16 cellular contexts compared by ENCODE assay signal in the genomic region with DNA sequence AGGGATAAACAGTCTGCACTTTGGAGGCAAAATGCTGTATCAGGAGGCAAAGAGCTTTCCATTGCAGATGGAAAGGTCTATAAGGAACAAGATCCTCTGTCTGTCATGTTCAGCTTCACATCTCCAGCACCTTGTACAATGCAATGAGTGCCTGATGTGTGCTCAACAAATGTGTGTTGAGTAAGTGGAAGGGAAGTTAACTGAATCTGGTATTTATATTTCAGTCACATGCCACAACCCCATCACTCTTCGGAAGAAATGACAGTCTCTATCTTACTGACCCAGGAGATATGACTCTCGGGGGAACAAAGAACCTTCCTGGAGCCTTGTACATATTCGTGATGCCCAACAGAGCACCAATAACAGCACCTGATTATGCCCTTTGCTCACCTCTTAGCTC.
"Had no signal": no experiment of that assay in that cellular context is flagged by ENCODE, and none has a peak within 500 bp of the region (broad histone marks: within the 10 kb centered on the region; RNA-seq: fewer than 3 reads in every experiment).

No MANE protein-coding gene starts in this region.

- H3K9me3 Mint-ChIP-seq: activated B cell treated with CpG ODN at 0.5 μM for 24 hours; activated naive CD4-positive, alpha-beta T cell treated with anti-CD3 and anti-CD28 coated beads for 36 hours; effector memory CD8-positive, alpha-beta T cell had no signal

- H3K36me3 ChIP-seq: ovary, right lobe of liver, tibial artery had no signal

- H3K27ac Mint-ChIP-seq: activated B cell treated with CpG ODN at 0.5 μM for 24 hours; activated T-helper 2 cell treated with anti-CD3 and anti-CD28 coated beads, Interferon-gamma antibody, Interleukin-2, Interleukin-4, amounts not matched to agents 10 μg/mL and 5 μg/mL and 100 μg/mL, durations not matched to agents 14 hours and 24 hours and 36 hours had no signal

- H3K9me3 ChIP-seq: body of pancreas, mucosa of descending colon, ovary, right lobe of liver, SK-N-SH had no signal

- H3K4me3 ChIP-seq: body of pancreas, hepatocyte, mucosa of descending colon, ovary, right lobe of liver, tibial artery had no signal

- H3K27me3 ChIP-seq: body of pancreas, hepatocyte, ovary, right lobe of liver, tibial artery had no signal

- H3K27ac ChIP-seq: body of pancreas, hepatocyte, ovary, right lobe of liver, tibial artery had no signal

- H3K79me2 ChIP-seq: hepatocyte had no signal

- H3K4me1 ChIP-seq: body of pancreas, right lobe of liver, tibial artery had no signal

- H3K9ac ChIP-seq: SK-N-SH had no signal

- DNase-seq: activated B cell treated with CpG ODN at 0.5 μM for 24 hours; amniotic stem cell; body of pancreas; dermis blood vessel endothelial cell; effector memory CD8-positive, alpha-beta T cell; naive B cell; ovary; right lobe of liver; SK-N-SH had no signal

- FAIRE-seq: small intestine, urothelium cell line had no signal

- H2AFZ ChIP-seq: hepatocyte had no signal

- H3K4me2 ChIP-seq: hepatocyte, SK-N-SH had no signal

- H3K4me3 Mint-ChIP-seq: activated naive CD4-positive, alpha-beta T cell treated with anti-CD3 and anti-CD28 coated beads for 36 hours had no signal
